ENCODE assay signal across 10 cellular contexts in the genomic region with DNA sequence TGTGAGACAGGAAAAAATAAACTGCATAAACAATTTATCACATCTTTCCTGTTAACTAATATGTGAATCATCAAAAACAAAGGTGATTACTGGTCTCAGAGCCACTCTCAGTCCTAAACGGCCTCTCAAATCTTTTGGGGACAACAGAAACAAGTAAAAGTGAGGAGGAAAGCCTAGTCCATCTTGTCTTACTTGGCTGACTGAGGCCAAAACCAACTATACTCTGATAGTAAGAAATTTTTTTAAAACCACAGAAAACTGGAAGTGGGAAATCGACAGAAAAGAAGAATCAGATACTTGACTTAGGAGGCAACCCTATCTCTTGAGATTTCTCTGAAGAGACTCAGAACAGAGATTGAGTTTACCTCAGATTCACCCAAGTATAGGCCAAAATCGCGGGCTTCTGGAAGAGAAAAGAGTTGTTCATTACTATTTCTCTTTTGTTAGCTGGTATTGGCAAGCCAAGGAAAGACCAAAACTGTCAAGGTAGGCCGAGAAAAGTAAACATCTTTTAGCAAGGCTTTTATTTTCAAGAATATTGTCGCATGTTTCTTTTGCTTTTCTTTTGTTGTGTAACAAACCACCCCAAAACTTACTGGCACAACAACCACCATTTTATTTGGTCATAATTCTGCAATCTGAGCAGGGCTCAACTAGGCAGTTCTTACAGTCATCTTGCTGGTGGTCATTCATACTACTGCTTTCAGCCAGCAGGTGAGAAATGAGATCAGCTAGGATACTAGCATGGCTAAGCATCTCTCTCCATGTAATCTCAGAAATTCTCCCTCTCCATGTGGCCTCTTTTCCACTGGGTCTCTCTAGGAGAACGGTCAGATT. TPM values are rescaled to one million over a fixed set of nuclear protein-coding genes. Genes with fewer than 3 reads are reported as not detected.
DNase-seq lines count a peak whose midpoint lies in the region; ATAC-seq, FAIRE-seq and TF ChIP-seq lines count a peak whose summit lies in the region.
"Had no signal": no experiment of that assay in that cellular context is flagged by ENCODE, and none has a peak within 500 bp of the region (broad histone marks: within the 10 kb centered on the region; RNA-seq: fewer than 3 reads in every experiment).

No MANE protein-coding gene starts in this region.

- no peaks in the 10 kb centered on the region for H3K9me3 ChIP-seq in endothelial cell of umbilical vein (replicated peaks; ENCODE audit: control insufficient read depth, insufficient read depth, low read length)
- peaks cover 0 to 18% (median 10%) of the 10 kb centered on the region in 12 donors for H3K9me3 ChIP-seq in heart left ventricle

- POLR2A ChIA-PET in endothelial cell of umbilical vein (lab: Charles Lee), result no interaction called here

- WGBS in heart left ventricle, 4 donors, result 83 to 94% (median 89%) methylated on average over 7 of the region's 7 CpGs

- CTCF ChIA-PET in endothelial cell of umbilical vein (lab: Charles Lee), result interaction anchor here (1.2 to 1.7 kb wide), 4 partner anchors 11 to 239 kb away, joined by 3 to 7 read pairs (median 4); no protein-coding TSS in a partner anchor

- H3K4me3 ChIP-seq in endothelial cell of umbilical vein (replicated peaks in 1 of 3; ENCODE audit: insufficient read depth in 1 of 3, low read depth in 1 of 3, low read length in 3 of 3), result no peak overlapping the region
- no peak overlapping the region for H3K4me3 ChIP-seq in heart left ventricle

- no peaks in the 10 kb centered on the region for H3K27me3 ChIP-seq in endothelial cell of umbilical vein (ENCODE audit: control insufficient read depth in 2 of 2, insufficient read depth in 2 of 2, low read length in 2 of 2)
- H3K27me3 ChIP-seq in heart left ventricle, result no peaks in the 10 kb centered on the region

- intact Hi-C loops in endothelial cell of umbilical vein (cut with micrococcal nuclease) (loop anchor here (5.0 to 10.0 kb wide), 3 partner anchors 155 to 855 kb away; no protein-coding TSS in a partner anchor), heart left ventricle (cut with DNase I) (loop anchor here in 3 of 10 donors (5.0 to 10.0 kb wide), 3 partner anchors 45 to 875 kb away; partner anchors contain the start of gene RFX3 (in 2 of the 3))

- TF ChIP-seq POLR2A in endothelial cell of umbilical vein (IDR thresholded peaks at IDR 0.05; ENCODE audit: low read depth, low read length), result no peak
- TF ChIP-seq POLR2A in heart left ventricle (IDR thresholded peaks at IDR 0.05), result no peak

- H3K4me1 ChIP-seq in endothelial cell of umbilical vein (ENCODE audit: control insufficient read depth, extremely low read depth, insufficient read depth, low read length), result peaks cover 51% of the 10 kb centered on the region
- peaks cover 0 to 36% (median 0%) of the 10 kb centered on the region in 12 donors for H3K4me1 ChIP-seq in heart left ventricle

- ATAC-seq in GM18508 (IDR thresholded peaks at IDR 0.05; ENCODE audit: insufficient read depth, unreplicated experiment) (peak; percentile 31), GM21526 (IDR thresholded peaks at IDR 0.05; ENCODE audit: low FRiP score, unreplicated experiment) (peak; percentile 45), HG03521 (IDR thresholded peaks at IDR 0.05; ENCODE audit: unreplicated experiment) (peak; percentile 44), heart left ventricle (no peak), GM18520 (IDR thresholded peaks at IDR 0.05; ENCODE audit: unreplicated experiment) (no peak)

- H3K79me2 ChIP-seq in endothelial cell of umbilical vein (ENCODE audit: control insufficient read depth, insufficient read depth, low read length), result no peaks in the 10 kb centered on the region

- H3K4me2 ChIP-seq in endothelial cell of umbilical vein (ENCODE audit: insufficient read depth, low read length), result no peak overlapping the region

- no peak for FAIRE-seq in endothelial cell of umbilical vein (lab: Jason Lieb, UNC)

- TF ChIP-seq CTCF in endothelial cell of umbilical vein (IDR thresholded peaks at IDR 0.05; ENCODE audit: extremely low read depth in 1 of 2, insufficient read depth in 1 of 2, low read depth in 1 of 2, low read length in 2 of 2) (no peak), heart left ventricle (IDR thresholded peaks at IDR 0.05) (no peak)

- H4K20me1 ChIP-seq in endothelial cell of umbilical vein (replicated peaks; ENCODE audit: control insufficient read depth, extremely low read depth, insufficient read depth, low read length), result no peaks in the 10 kb centered on the region

- no TSS peak for BruUV-seq in endothelial cell of umbilical vein (replicated peaks; lab: Mats Ljungman, UMichigan)

- H3K9ac ChIP-seq in endothelial cell of umbilical vein (replicated peaks; ENCODE audit: extremely low read depth, insufficient read depth, low read length), result no peak overlapping the region

- peak overlapping the region; percentile 55 for H3K27ac ChIP-seq in endothelial cell of umbilical vein (ENCODE audit: insufficient read depth, low read depth, low read length)
- H3K27ac ChIP-seq in heart left ventricle, result peak overlapping the region in 2 of 12 donors; percentile 10 to 22

- H3K9me1 ChIP-seq in endothelial cell of umbilical vein (replicated peaks; ENCODE audit: control insufficient read depth, extremely low read depth, insufficient read depth, low read length), result no peaks in the 10 kb centered on the region

- no peaks in the 10 kb centered on the region for H3K36me3 ChIP-seq in endothelial cell of umbilical vein (ENCODE audit: control insufficient read depth in 2 of 2, extremely low read depth in 1 of 2, insufficient read depth in 2 of 2, low read length in 2 of 2)
- peaks cover 0 to 14% (median 0%) of the 10 kb centered on the region in 9 donors for H3K36me3 ChIP-seq in heart left ventricle

- dilution Hi-C loops in endothelial cell of umbilical vein (cut with MboI; ENCODE audit: extremely low pct_ligation_motif_present, low sequenced_read_pairs), result no loop called here

- DNase-seq in endothelial cell of umbilical vein (ENCODE audit: low read depth, low spot score) (no peak), activated gamma-delta T cell treated with Interleukin-2 at 50 U/mL for 16 hours (no peak), heart left ventricle (no peak), NCI-H510A treated with DMSO at 0.1 percent for 48 hours (lab: John Stamatoyannopoulos, UW) (no peak)
- DNase-seq: mammary epithelial cell, NCI-H1092 treated with DMSO at 0.1 percent for 48 hours had no signal

- no peak overlapping the region for H2AFZ ChIP-seq in endothelial cell of umbilical vein (ENCODE audit: low read depth, low read length)

TF ChIP-seq in endothelial cell of umbilical vein, 7 proteins besides CTCF, POLR2A, EP300 and RAD21:
- TF ChIP-seq FOS (IDR thresholded peaks at IDR 0.05; ENCODE audit: borderline replicate concordance, insufficient read depth, low read length), result no peak
- no peak for TF ChIP-seq MYC (IDR thresholded peaks at IDR 0.05; ENCODE audit: low read depth, low read length)
- TF ChIP-seq JUN (IDR thresholded peaks at IDR 0.05; ENCODE audit: borderline replicate concordance, insufficient read depth, insufficient read length, low read depth), result no peak
- no peak for TF ChIP-seq EZH2 (IDR thresholded peaks at IDR 0.05; ENCODE audit: borderline replicate concordance, low read depth, low read length, severe bottlenecking)
- TF ChIP-seq POLR2AphosphoS5 (IDR thresholded peaks at IDR 0.05; ENCODE audit: insufficient read depth, low read depth, low read length), result no peak
- TF ChIP-seq GATA2 (IDR thresholded peaks at IDR 0.05; ENCODE audit: insufficient read depth, insufficient read length, low read depth, low read length), result no peak
- no peak for TF ChIP-seq MAX (IDR thresholded peaks at IDR 0.05; ENCODE audit: insufficient read depth, insufficient read length)

RNA-seq across cellular contexts. Expression of gene RFX3, which starts 46.1 kb away (rescaled TPM):
- total RNA-seq in endothelial cell of umbilical vein (10.5 and 13.7 TPM in 2 replicates), heart left ventricle (1 to 10 TPM; 1.7 to 8.3 (median 2.9) TPM)
- polyA plus RNA-seq in endothelial cell of umbilical vein (3.8 and 4.8 TPM in 2 replicates), heart left ventricle (under 1 TPM; 0.80 to 0.84 TPM)
- polyA plus RNA-seq in endothelial cell of umbilical vein (2011; cell fraction: cytosol; rRNA removed), result 2.7 and 2.9 TPM in 2 replicates
- 13.9 and 16.4 TPM in 2 replicates for polyA plus RNA-seq in endothelial cell of umbilical vein (2011; cell fraction: nucleus; rRNA removed)
- 1.7 and 3.1 TPM in 2 replicates for polyA plus RNA-seq in endothelial cell of umbilical vein (2012)
- polyA minus RNA-seq in endothelial cell of umbilical vein, result 104 and 125 TPM in 2 replicates
- polyA minus RNA-seq in endothelial cell of umbilical vein (2011; cell fraction: cytosol; rRNA and poly(A)+ RNA removed), result 5.8 TPM
- polyA minus RNA-seq in endothelial cell of umbilical vein (2011; cell fraction: nucleus; rRNA and poly(A)+ RNA removed), result 111 and 120 TPM in 2 replicates

Comparison
In these comparisons a context has a peak if more than half of its experiments do, and no peak if none do; other contexts are left out.
1. ATAC-seq: peak in GM18508 (single experiment), GM21526 (single experiment) and HG03521 (single experiment); none in heart left ventricle (0 of 4) and GM18520 (single experiment).